ENCODE assay signal across 16 cellular contexts in genomic region chr15:63197626-63198025, GRCh38. TPM values are rescaled to one million over a fixed set of nuclear protein-coding genes. Genes with fewer than 3 reads are reported as not detected.
DNase-seq lines count a peak whose midpoint lies in the region; ATAC-seq and TF ChIP-seq lines count a peak whose summit lies in the region.
"Had no signal": no experiment of that assay in that cellular context is flagged by ENCODE, and none has a peak within 500 bp of the region (broad histone marks: within the 10 kb centered on the region; RNA-seq: fewer than 3 reads in every experiment).

No MANE protein-coding gene starts in this region.

- H3K9me3 Mint-ChIP-seq in activated naive CD4-positive, alpha-beta T cell treated with anti-CD3 and anti-CD28 coated beads for 36 hours = no peaks in the 10 kb centered on the region
- H3K9me3 Mint-ChIP-seq in glutamatergic neuron (ENCODE audit: unreplicated experiment) = no peaks in the 10 kb centered on the region
- H3K9me3 Mint-ChIP-seq: mesothelial cell of epicardium had no signal

- peaks cover 90% of the 10 kb centered on the region for H3K4me1 Mint-ChIP-seq in activated naive CD4-positive, alpha-beta T cell treated with anti-CD3 and anti-CD28 coated beads for 36 hours (ENCODE audit: low read depth)
- peaks cover 63% of the 10 kb centered on the region for H3K4me1 Mint-ChIP-seq in glutamatergic neuron (ENCODE audit: low read depth, unreplicated experiment)

- TF ChIP-seq CTCF in VCaP (conservative IDR thresholded peaks at IDR 0.05) = no peak
- no peak for TF ChIP-seq CTCF in glutamatergic neuron (IDR thresholded peaks at IDR 0.05; ENCODE audit: partially characterized antibody, unreplicated experiment)
- no peak for TF ChIP-seq CTCF in adrenal gland (IDR thresholded peaks at IDR 0.05)

- no peaks in the 10 kb centered on the region for H3K9me3 ChIP-seq in adrenal gland (replicated peaks in 1 of 3)

- no peak for TF ChIP-seq POLR2A in adrenal gland (IDR thresholded peaks at IDR 0.05)

- no peaks in the 10 kb centered on the region for H3K27me3 Mint-ChIP-seq in activated naive CD4-positive, alpha-beta T cell treated with anti-CD3 and anti-CD28 coated beads for 36 hours (ENCODE audit: low read depth)
- H3K27me3 Mint-ChIP-seq in glutamatergic neuron (ENCODE audit: unreplicated experiment) = no peaks in the 10 kb centered on the region

- peak overlapping the region; percentile 57 for H3K27ac Mint-ChIP-seq in activated naive CD4-positive, alpha-beta T cell treated with anti-CD3 and anti-CD28 coated beads for 36 hours
- H3K27ac Mint-ChIP-seq in glutamatergic neuron (ENCODE audit: unreplicated experiment) = peak overlapping the region; percentile 85
- H3K27ac Mint-ChIP-seq: mesothelial cell of epicardium had no signal

- no peaks in the 10 kb centered on the region for H3K36me3 ChIP-seq in adrenal gland (replicated peaks in 1 of 2)
- H3K36me3 ChIP-seq: WERI-Rb-1 had no signal

- H3K4me3 Mint-ChIP-seq in activated naive CD4-positive, alpha-beta T cell treated with anti-CD3 and anti-CD28 coated beads for 36 hours = no peak overlapping the region
- no peak overlapping the region for H3K4me3 Mint-ChIP-seq in glutamatergic neuron (ENCODE audit: unreplicated experiment)
- H3K4me3 Mint-ChIP-seq: mesothelial cell of epicardium had no signal

- WGBS in adrenal gland, 4 donors = 89 to 97% (median 96%) methylated on average over 1 of the region's 1 CpG

- CTCF ChIA-PET in activated naive CD4-positive, alpha-beta T cell treated with anti-CD3 and anti-CD28 coated beads for 36 hours (lab: Charles Lee) = interaction anchor here (1.6 kb wide), 1 partner anchor 31 kb away, joined by 5 read pairs; no protein-coding TSS in a partner anchor

- no peak for ATAC-seq in GM18867 (IDR thresholded peaks at IDR 0.05; ENCODE audit: unreplicated experiment)

- H3K4me1 ChIP-seq in adrenal gland (replicated peaks in 1 of 2) = peaks cover 6 to 72% of the 10 kb centered on the region in 2 donors

- no peak overlapping the region for H3K4me3 ChIP-seq in adrenal gland

- intact Hi-C loops in activated naive CD4-positive, alpha-beta T cell treated with anti-CD3 and anti-CD28 coated beads for 36 hours (cut with micrococcal nuclease) = loop anchor here (10.0 kb wide), 1 partner anchor 1133 kb away; the partner anchor contains the start of genes C2CD4A and VPS13C
- intact Hi-C loops in adrenal gland (cut with DNase I) = no loop called here

- H3K27ac ChIP-seq in VCaP (peak overlapping the region; percentile 89), adrenal gland (no peak overlapping the region), substantia nigra (ENCODE audit: low read depth, low read length, poor library complexity, severe bottlenecking) (no peak overlapping the region)
- H3K27ac ChIP-seq: WERI-Rb-1 had no signal

- no peaks in the 10 kb centered on the region for H3K27me3 ChIP-seq in adrenal gland

- no peak for DNase-seq in activated naive CD4-positive, alpha-beta T cell treated with anti-CD3 and anti-CD28 coated beads for 36 hours
- no peak for DNase-seq in activated naive CD4-positive, alpha-beta T cell treated with anti-CD3 and anti-CD28 coated beads, Interleukin-2, amount 50 U/mL, for 16 hours
- DNase-seq in glutamatergic neuron = no peak
- DNase-seq in germinal center (ENCODE audit: low spot score) = no peak
- DNase-seq in adrenal gland = no peak
- DNase-seq in substantia nigra (lab: John Stamatoyannopoulos, UW) = no peak
- DNase-seq: activated gamma-delta T cell treated with Interleukin-2 at 50 U/mL for 16 hours; DND-41; effector memory CD4-positive, alpha-beta T cell; SHP77 treated with DMSO at 0.1 percent for 48 hours; small intestine; stimulated activated CD4-positive, alpha-beta T cell treated with anti-CD3 and anti-CD28 coated beads, Interleukin-4, amount 100 ng/mL, for 24 hours had no signal

- H3K36me3 Mint-ChIP-seq in activated naive CD4-positive, alpha-beta T cell treated with anti-CD3 and anti-CD28 coated beads for 36 hours (ENCODE audit: low read depth) = peaks cover 27% of the 10 kb centered on the region
- H3K36me3 Mint-ChIP-seq in glutamatergic neuron (ENCODE audit: unreplicated experiment) = no peaks in the 10 kb centered on the region
- H3K36me3 Mint-ChIP-seq: mesothelial cell of epicardium had no signal

RNA-seq across cellular contexts. Expression of gene RAB8B, which starts 8.2 kb away (rescaled TPM):
- total RNA-seq in activated naive CD4-positive, alpha-beta T cell treated with anti-CD3 and anti-CD28 coated beads for 36 hours = 10 to 100 TPM; 91.5 to 93.1 TPM
- total RNA-seq in glutamatergic neuron (ENCODE audit: unreplicated experiment) (70.4 TPM), adrenal gland (10 to 100 TPM; 29.9 to 54.4 (median 36.3) TPM)
- polyA plus RNA-seq in adrenal gland = 10 to 100 TPM in 1 of 3 donors, 1 to 10 TPM in 2; 5.2 to 41.1 (median 8.4) TPM

RNA-seq across cellular contexts. Expression of gene RPS27L, which starts 40.3 kb away (rescaled TPM):
- 100 to 1,000 TPM; 220 to 222 TPM for total RNA-seq in activated naive CD4-positive, alpha-beta T cell treated with anti-CD3 and anti-CD28 coated beads for 36 hours
- 128 TPM for total RNA-seq in glutamatergic neuron (ENCODE audit: unreplicated experiment)
- 100 to 1,000 TPM in 6 of 8 donors, 10 to 100 TPM in 2; 45.1 to 259 (median 206) TPM for total RNA-seq in adrenal gland
- 100 to 1,000 TPM; 172 to 193 (median 193) TPM for polyA plus RNA-seq in adrenal gland
